Comparison of ENCODE assay signal across 22 cellular contexts in genomic region chr19:44176590-44176989, GRCh38.
"Had no signal": no experiment of that assay in that cellular context is flagged by ENCODE, and none has a peak within 500 bp of the region (broad histone marks: within the 10 kb centered on the region; RNA-seq: fewer than 3 reads in every experiment).

No MANE protein-coding gene starts in this region.

- H3K4me2 ChIP-seq: smooth muscle cell had no signal

- H3K27me3 Mint-ChIP-seq: activated naive CD4-positive, alpha-beta T cell treated with anti-CD3 and anti-CD28 coated beads, Interleukin-2, amount 10 ng/mL, durations not matched to agents 7 days and 5 days; activated naive CD8-positive, alpha-beta T cell treated with anti-CD3 and anti-CD28 coated beads, Interleukin-2, amount 50 U/mL, for 24 hours; stimulated activated naive CD8-positive, alpha-beta T cell treated with anti-CD3 and anti-CD28 coated beads, Interleukin-15, amount 100 ng/mL, for 72 hours had no signal

- H3K27me3 ChIP-seq: breast epithelium, pancreas, vagina had no signal

- DNase-seq: activated CD4-positive, alpha-beta T cell treated with anti-CD3 and anti-CD28 coated beads for 48 hours; activated CD4-positive, CD25-positive, alpha-beta regulatory T cell; activated CD8-positive, alpha-beta memory T cell treated with anti-CD3 and anti-CD28 coated beads for 24 hours; activated CD8-positive, alpha-beta memory T cell treated with anti-CD3 and anti-CD28 coated beads, Interleukin-2, amount 50 U/mL, for 48 hours; activated effector memory CD4-positive, alpha-beta T cell treated with Interleukin-2 at 50 U/mL for 16 hours; activated naive CD4-positive, alpha-beta T cell treated with anti-CD3 and anti-CD28 coated beads, Interleukin-2, amount 10 ng/mL, durations not matched to agents 7 days and 5 days; activated naive CD8-positive, alpha-beta T cell treated with anti-CD3 and anti-CD28 coated beads, Interleukin-2, amount 50 U/mL, for 24 hours; activated T-cell treated with anti-CD3 and anti-CD28 coated beads, Interleukin-2, amount 50 U/mL, for 48 hours; effector CD4-positive, alpha-beta T cell; foreskin melanocyte; kidney glomerular epithelial cell; left ventricle myocardium superior; natural killer cell; pancreas; stimulated activated CD4-positive, alpha-beta T cell treated with anti-CD3 and anti-CD28 coated beads, Interleukin-4, amount 100 ng/mL, for 1 hour; stimulated activated naive CD8-positive, alpha-beta T cell treated with anti-CD3 and anti-CD28 coated beads, Interleukin-15, amount 100 ng/mL, for 72 hours; T1000; trophoblast cell had no signal

- H3K4me3 Mint-ChIP-seq: activated naive CD4-positive, alpha-beta T cell treated with anti-CD3 and anti-CD28 coated beads, Interleukin-2, amount 10 ng/mL, durations not matched to agents 7 days and 5 days; activated naive CD8-positive, alpha-beta T cell treated with anti-CD3 and anti-CD28 coated beads, Interleukin-2, amount 50 U/mL, for 24 hours; natural killer cell; stimulated activated naive CD8-positive, alpha-beta T cell treated with anti-CD3 and anti-CD28 coated beads, Interleukin-15, amount 100 ng/mL, for 72 hours had no signal

- H3K4me1 Mint-ChIP-seq: activated naive CD4-positive, alpha-beta T cell treated with anti-CD3 and anti-CD28 coated beads, Interleukin-2, amount 10 ng/mL, durations not matched to agents 7 days and 5 days; activated naive CD8-positive, alpha-beta T cell treated with anti-CD3 and anti-CD28 coated beads, Interleukin-2, amount 50 U/mL, for 24 hours; natural killer cell; stimulated activated naive CD8-positive, alpha-beta T cell treated with anti-CD3 and anti-CD28 coated beads, Interleukin-15, amount 100 ng/mL, for 72 hours had no signal

- H3K4me1 ChIP-seq: breast epithelium, pancreas, vagina had no signal

- H3K4me3 ChIP-seq: breast epithelium, pancreas, smooth muscle cell, vagina had no signal

- ATAC-seq: activated naive CD8-positive, alpha-beta T cell treated with anti-CD3 and anti-CD28 coated beads, Interleukin-2, amount 50 U/mL, for 24 hours; left ventricle myocardium superior; natural killer cell; pancreas; sciatic nerve; stimulated activated naive CD8-positive, alpha-beta T cell treated with anti-CD3 and anti-CD28 coated beads, Interleukin-15, amount 100 ng/mL, for 72 hours had no signal

- H3K27ac ChIP-seq: breast epithelium, pancreas, vagina had no signal

- H3K27ac Mint-ChIP-seq: activated naive CD4-positive, alpha-beta T cell treated with anti-CD3 and anti-CD28 coated beads, Interleukin-2, amount 10 ng/mL, durations not matched to agents 7 days and 5 days; activated naive CD8-positive, alpha-beta T cell treated with anti-CD3 and anti-CD28 coated beads, Interleukin-2, amount 50 U/mL, for 24 hours; natural killer cell; stimulated activated naive CD8-positive, alpha-beta T cell treated with anti-CD3 and anti-CD28 coated beads, Interleukin-15, amount 100 ng/mL, for 72 hours had no signal
